In the genomic region with DNA sequence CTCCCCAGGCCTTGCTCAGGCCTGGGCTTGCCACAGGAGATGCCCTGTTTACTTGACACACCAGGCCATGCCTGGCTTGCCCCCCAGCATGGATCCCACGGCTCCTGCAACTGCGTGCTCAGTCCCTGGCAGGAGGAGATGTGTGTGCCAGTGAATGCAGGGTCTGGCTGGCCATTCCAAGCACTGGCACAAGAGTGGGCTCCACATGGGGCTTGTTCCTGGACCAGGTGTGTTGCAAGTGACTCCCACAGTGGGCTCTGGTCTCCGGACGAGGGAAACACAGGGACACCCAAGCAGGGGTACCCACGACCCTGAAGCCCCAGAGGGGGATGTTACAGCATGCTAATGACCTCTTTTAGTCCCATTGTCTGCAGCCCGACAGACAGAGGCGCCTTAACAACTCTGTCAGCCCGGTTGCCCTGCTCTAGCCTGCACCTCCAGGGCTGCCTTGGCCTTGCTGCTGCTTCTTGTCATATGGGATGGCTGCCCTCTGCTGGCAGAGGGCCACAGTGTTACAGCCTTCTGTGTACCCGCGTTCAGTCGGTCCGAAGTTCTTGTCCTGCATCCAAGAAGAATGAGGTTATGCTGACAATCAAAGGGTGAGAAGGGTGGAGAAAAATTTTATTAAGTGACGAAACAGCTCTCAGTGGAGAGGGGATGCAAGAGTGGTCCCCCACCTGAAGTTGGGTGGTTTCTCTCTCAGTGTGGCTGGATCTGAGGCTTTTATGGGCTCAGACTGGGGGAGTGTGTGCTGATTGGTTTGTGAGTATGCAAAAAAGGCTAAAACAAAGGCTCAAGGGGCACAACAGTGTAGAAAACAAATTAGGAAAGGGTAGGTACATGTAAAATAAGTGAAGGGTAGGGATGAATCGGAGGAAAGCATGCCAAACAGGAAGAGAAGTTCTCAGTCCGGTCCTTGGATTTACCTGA, we compare ENCODE assay signal across 8 cellular contexts.
A peak's percentile ranks its signal among the peaks of the same experiment; 100 is the strongest.
DNase-seq lines count a peak whose midpoint lies in the region; ATAC-seq and TF ChIP-seq lines count a peak whose summit lies in the region.

No MANE protein-coding gene starts in this region.

- H2AFZ ChIP-seq in DND-41 (ENCODE audit: low read depth, low read length), result no peak overlapping the region

- H3K36me3 ChIP-seq in DND-41 (ENCODE audit: insufficient read depth, low read length) (peaks cover 6% of the 10 kb centered on the region; the same call in 1 of the 2 replicates), WERI-Rb-1 (no peaks in the 10 kb centered on the region)

- H3K4me1 ChIP-seq in DND-41 (ENCODE audit: insufficient read depth, low read length), result no peaks in the 10 kb centered on the region

- CTCF ChIA-PET in GM10248 (lab: Yijun Ruan, JAX), result interaction anchor here (0.8 to 1.4 kb wide), 3 partner anchors 14 to 267 kb away, joined by 3 to 7 read pairs (median 4); no protein-coding TSS in a partner anchor

- ATAC-seq in DND-41 (ENCODE audit: insufficient read depth, low read depth) (peak; percentile 60; the same call in 2 of the 3 replicates), GM18907 (IDR thresholded peaks at IDR 0.05; ENCODE audit: unreplicated experiment) (no peak)

- TF ChIP-seq CTCF in DND-41 (IDR thresholded peaks at IDR 0.05; ENCODE audit: borderline replicate concordance, extremely low read depth, low read length, poor library complexity, severe bottlenecking) (peak; percentile 46), WERI-Rb-1 (IDR thresholded peaks at IDR 0.05; ENCODE audit: low read depth, low read length) (peak; percentile 81), GM10248 (IDR thresholded peaks at IDR 0.05; ENCODE audit: control extremely low read depth, extremely low read depth, low read depth, missing control alignments) (no peak)

- POLR2A ChIA-PET in GM10248 (lab: Yijun Ruan, JAX), result no interaction called here

- H3K27me3 ChIP-seq in DND-41 (ENCODE audit: insufficient read depth, low read length, poor library complexity) (no peaks in the 10 kb centered on the region), WERI-Rb-1 (ENCODE audit: insufficient read depth, low read depth, severe bottlenecking) (no peaks in the 10 kb centered on the region)

- no peaks in the 10 kb centered on the region for H4K20me1 ChIP-seq in DND-41 (ENCODE audit: insufficient read depth, low read length)

- peaks cover 6% of the 10 kb centered on the region for H3K9me3 ChIP-seq in DND-41 (ENCODE audit: insufficient read depth, low read length, severe bottlenecking)
- no peaks in the 10 kb centered on the region for H3K9me3 ChIP-seq in WERI-Rb-1 (ENCODE audit: severe bottlenecking)

- no peaks in the 10 kb centered on the region for H3K79me2 ChIP-seq in DND-41 (ENCODE audit: insufficient read depth, low read length)

- H3K27ac ChIP-seq in DND-41 (ENCODE audit: low read length), result no peak overlapping the region
- H3K27ac ChIP-seq in WERI-Rb-1, result no peak overlapping the region

- DNase-seq in DND-41, result peak; percentile 25
- DNase-seq in HK-2 (ENCODE audit: unreplicated experiment), result peak; percentile 18
- peak; percentile 71 for DNase-seq in WERI-Rb-1
- peak; percentile 22 to 56 for DNase-seq in dermis microvascular lymphatic vessel endothelial cell (ENCODE audit: low read depth in 2 of 2)
- DNase-seq in myocyte (ENCODE audit: low read depth), result peak; percentile 5
- no peak for DNase-seq in GM10248 (ENCODE audit: extremely low spot score)
- DNase-seq in KG1 (lab: John Stamatoyannopoulos, UW), result no peak

- H3K9ac ChIP-seq in DND-41 (ENCODE audit: low read depth, low read length), result no peak overlapping the region

- H3K4me2 ChIP-seq in DND-41 (ENCODE audit: insufficient read depth, low read length), result no peak overlapping the region

- H3K4me3 ChIP-seq in DND-41 (ENCODE audit: low read depth in 1 of 2, low read length in 2 of 2) (no peak overlapping the region), WERI-Rb-1 (ENCODE audit: low read depth, low read length) (no peak overlapping the region)

Comparison
In these comparisons a context has a peak if more than half of its experiments do, and no peak if none do; other contexts are left out.
1. DNase-seq: peak in DND-41 (single experiment), HK-2 (single experiment), WERI-Rb-1 (single experiment), dermis microvascular lymphatic vessel endothelial cell (2 of 2) and myocyte (single experiment); none in GM10248 (single experiment) and KG1 (single experiment).